ENCODE assay signal across 21 cellular contexts in the genomic region with DNA sequence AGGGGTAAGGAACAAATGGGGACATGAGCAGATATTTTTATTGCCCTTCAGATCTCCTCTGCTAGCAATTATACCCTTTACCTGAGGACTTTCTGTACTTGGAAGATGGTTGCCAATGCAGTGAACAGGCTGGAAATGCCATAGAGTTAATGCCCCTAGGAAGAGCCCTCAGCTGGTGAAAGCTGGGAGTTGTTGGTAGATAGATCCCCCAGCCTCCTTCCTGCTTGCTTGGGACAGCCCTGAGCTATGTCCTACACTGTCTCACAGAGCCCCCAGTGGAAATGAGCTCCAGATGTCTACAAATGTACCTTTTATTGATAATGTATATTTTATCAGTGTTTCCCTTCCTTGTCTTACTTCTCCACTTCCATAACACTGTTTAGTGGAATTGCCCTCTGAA.
"Had no signal": no experiment of that assay in that cellular context is flagged by ENCODE, and none has a peak within 500 bp of the region (broad histone marks: within the 10 kb centered on the region; RNA-seq: fewer than 3 reads in every experiment).

No MANE protein-coding gene starts in this region.

- H3K9me3 Mint-ChIP-seq: memory B cell; naive B cell; nephron; stimulated activated memory B cell treated with anti-CD40 and anti-IgM and Interleukin-4, amounts not matched to agents 10 μg/mL and 1 μg/mL and 100 μg/mL, for 72 hours; stimulated activated naive CD8-positive, alpha-beta T cell treated with anti-CD3 and anti-CD28 coated beads, Interleukin-15, Interleukin-2, amounts not matched to agents 100 ng/mL and 50 ng/mL, for 24 hours had no signal

- H3K36me3 Mint-ChIP-seq: memory B cell; naive B cell; stimulated activated memory B cell treated with anti-CD40 and anti-IgM and Interleukin-4, amounts not matched to agents 10 μg/mL and 1 μg/mL and 100 μg/mL, for 72 hours had no signal

- H3K4me1 ChIP-seq: esophagus muscularis mucosa, gastrocnemius medialis, psoas muscle, spleen, testis had no signal

- ATAC-seq: gastrocnemius medialis; left lobe of liver; stimulated activated memory B cell treated with anti-CD40 and anti-IgM and Interleukin-4, amounts not matched to agents 10 μg/mL and 1 μg/mL and 100 μg/mL, for 72 hours had no signal

- H3K36me3 ChIP-seq: esophagus muscularis mucosa, gastrocnemius medialis, spleen, transverse colon had no signal

- H3K4me1 Mint-ChIP-seq: memory B cell; naive B cell; nephron; stimulated activated memory B cell treated with anti-CD40 and anti-IgM and Interleukin-4, amounts not matched to agents 10 μg/mL and 1 μg/mL and 100 μg/mL, for 72 hours had no signal

- H3K27me3 Mint-ChIP-seq: memory B cell; stimulated activated memory B cell treated with anti-CD40 and anti-IgM and Interleukin-4, amounts not matched to agents 10 μg/mL and 1 μg/mL and 100 μg/mL, for 72 hours; stimulated activated naive CD8-positive, alpha-beta T cell treated with anti-CD3 and anti-CD28 coated beads, Interleukin-15, Interleukin-2, amounts not matched to agents 100 ng/mL and 50 ng/mL, for 24 hours had no signal

- DNase-seq: caudate nucleus; cortex of kidney; dorsolateral prefrontal cortex; effector CD8-positive, alpha-beta T cell; gastrocnemius medialis; islet precursor cell; naive B cell; psoas muscle; retina; spleen; stimulated activated CD4-positive, alpha-beta T cell treated with anti-CD3 and anti-CD28 coated beads, Interleukin-15, amount 100 ng/mL, for 24 hours; stimulated activated CD4-positive, alpha-beta T cell treated with anti-CD3 and anti-CD28 coated beads, Interleukin-1b, Interleukin-23, amount 100 ng/mL, for 48 hours; stimulated activated CD4-positive, alpha-beta T cell treated with anti-CD3 and anti-CD28 coated beads, Interleukin-4, amount 100 ng/mL, for 24 hours; testis; transverse colon had no signal

- H3K27me3 ChIP-seq: dorsolateral prefrontal cortex, esophagus muscularis mucosa, gastrocnemius medialis, spleen, testis, transverse colon had no signal

- H3K9me3 ChIP-seq: esophagus muscularis mucosa, gastrocnemius medialis, psoas muscle, spleen, testis, transverse colon had no signal

- H3K27ac ChIP-seq: dorsolateral prefrontal cortex, esophagus muscularis mucosa, gastrocnemius medialis, psoas muscle, spleen, testis, transverse colon had no signal

- H3K4me3 ChIP-seq: dorsolateral prefrontal cortex, esophagus muscularis mucosa, gastrocnemius medialis, psoas muscle, spleen, testis, transverse colon had no signal

- H3K27ac Mint-ChIP-seq: memory B cell; naive B cell; nephron; stimulated activated memory B cell treated with anti-CD40 and anti-IgM and Interleukin-4, amounts not matched to agents 10 μg/mL and 1 μg/mL and 100 μg/mL, for 72 hours; stimulated activated naive CD8-positive, alpha-beta T cell treated with anti-CD3 and anti-CD28 coated beads, Interleukin-15, Interleukin-2, amounts not matched to agents 100 ng/mL and 50 ng/mL, for 24 hours had no signal

- H3K4me3 Mint-ChIP-seq: memory B cell; naive B cell; nephron; stimulated activated memory B cell treated with anti-CD40 and anti-IgM and Interleukin-4, amounts not matched to agents 10 μg/mL and 1 μg/mL and 100 μg/mL, for 72 hours; stimulated activated naive CD8-positive, alpha-beta T cell treated with anti-CD3 and anti-CD28 coated beads, Interleukin-15, Interleukin-2, amounts not matched to agents 100 ng/mL and 50 ng/mL, for 24 hours had no signal
